In the genomic region with DNA sequence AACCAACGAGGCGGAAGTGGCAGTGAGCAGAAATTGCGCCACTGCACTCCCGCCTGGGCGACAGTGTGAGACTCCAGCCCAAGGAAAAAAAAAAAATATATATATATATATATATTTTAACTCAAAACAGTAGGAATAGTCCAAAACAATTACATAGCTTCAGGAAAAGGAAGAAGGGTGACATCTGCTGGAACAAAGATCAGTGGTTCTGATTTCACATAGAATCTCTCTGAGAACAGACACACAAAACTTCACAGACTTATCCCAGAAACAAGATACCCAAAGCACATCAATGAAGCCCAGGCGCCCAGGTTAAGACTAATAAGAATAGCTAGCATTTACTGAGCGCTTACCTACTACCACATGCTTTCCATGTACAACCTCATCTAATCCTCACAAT, we compare ENCODE assay signal across 13 cellular contexts. TPM values are rescaled to one million over a fixed set of nuclear protein-coding genes. Genes with fewer than 3 reads are reported as not detected.
DNase-seq lines count a peak whose midpoint lies in the region; ATAC-seq, FAIRE-seq and TF ChIP-seq lines count a peak whose summit lies in the region.
"Had no signal": no experiment of that assay in that cellular context is flagged by ENCODE, and none has a peak within 500 bp of the region (broad histone marks: within the 10 kb centered on the region; RNA-seq: fewer than 3 reads in every experiment).

No MANE protein-coding gene starts in this region.

- 96 to 99% methylated on average over 7 of the region's 7 CpGs for WGBS in GM23248 (ENCODE audit: low coverage in 1 of 2, low lambda C conversion rate in 2 of 2, missing lambda C conversion rate in 2 of 2), 2 experiments

- H3K9me3 ChIP-seq in GM23248 (ENCODE audit: low read depth) = no peaks in the 10 kb centered on the region
- no peaks in the 10 kb centered on the region for H3K9me3 ChIP-seq in RWPE2 (ENCODE audit: severe bottlenecking)
- no peaks in the 10 kb centered on the region for H3K9me3 ChIP-seq in fibroblast of lung (ENCODE audit: control insufficient read depth, insufficient read depth, low read depth, low read length)
- no peaks in the 10 kb centered on the region for H3K9me3 ChIP-seq in skeletal muscle satellite cell (replicated peaks; ENCODE audit: low read length)

- no peak overlapping the region for H3K9ac ChIP-seq in GM23248
- no peak overlapping the region for H3K9ac ChIP-seq in fibroblast of lung (ENCODE audit: insufficient read depth, low read length)
- peak overlapping the region; percentile 39 for H3K9ac ChIP-seq in skeletal muscle satellite cell (ENCODE audit: low read depth, low read length)

- H3K79me2 ChIP-seq in GM23248 (ENCODE audit: insufficient read depth) (peaks cover 71% of the 10 kb centered on the region), fibroblast of lung (ENCODE audit: control insufficient read depth, insufficient read depth, low read length) (peaks cover 11% of the 10 kb centered on the region)

- intact Hi-C loops in posterior vena cava (cut with DNase I) = no loop called here

- peak; percentile 28 for TF ChIP-seq CTCF in RWPE2 (IDR thresholded peaks at IDR 0.05; ENCODE audit: poor library complexity, severe bottlenecking)
- TF ChIP-seq CTCF in fibroblast of lung (conservative IDR thresholded peaks at IDR 0.05 in 1 of 2, IDR thresholded peaks at IDR 0.05 in 1 of 2; ENCODE audit: low read depth in 1 of 2, low read length in 2 of 2) = peak; percentile 12 to 34

- no peak for FAIRE-seq in GM12892 (lab: Jason Lieb, UNC)

- no peak overlapping the region for H2AFZ ChIP-seq in GM23248
- no peak overlapping the region for H2AFZ ChIP-seq in fibroblast of lung (ENCODE audit: low read length)

- peaks cover 26% of the 10 kb centered on the region for H3K36me3 ChIP-seq in GM23248 (ENCODE audit: low read depth)
- peaks cover 43% of the 10 kb centered on the region for H3K36me3 ChIP-seq in RWPE2 (ENCODE audit: low read depth)
- H3K36me3 ChIP-seq in fibroblast of lung (ENCODE audit: control insufficient read depth, insufficient read depth, low read length) = peaks cover 2% of the 10 kb centered on the region
- peaks cover 31% of the 10 kb centered on the region for H3K36me3 ChIP-seq in skeletal muscle satellite cell (ENCODE audit: insufficient read depth, low read length)

- no peak for ATAC-seq in RWPE2 (ENCODE audit: low read depth)

- H3K27ac ChIP-seq in GM23248 (peak overlapping the region; percentile 66), RWPE2 (ENCODE audit: poor library complexity, severe bottlenecking) (peak overlapping the region; percentile 97), fibroblast of lung (ENCODE audit: insufficient read depth, low read length) (no peak overlapping the region)

- H3F3A ChIP-seq in GM23248 (ENCODE audit: insufficient read depth) = peaks cover 49% of the 10 kb centered on the region

- H3K4me3 ChIP-seq in GM23248 (no peak overlapping the region), RWPE2 (ENCODE audit: severe bottlenecking) (no peak overlapping the region), fibroblast of lung (replicated peaks in 1 of 4; ENCODE audit: control extremely low read depth in 1 of 4, insufficient read depth in 1 of 4, low read depth in 3 of 4, low read length in 4 of 4) (no peak overlapping the region), skeletal muscle satellite cell (ENCODE audit: low read length) (no peak overlapping the region)

- H3K4me1 ChIP-seq in GM23248 (ENCODE audit: insufficient read depth) (peaks cover 29% of the 10 kb centered on the region), RWPE2 (ENCODE audit: insufficient read depth, poor library complexity, severe bottlenecking) (peaks cover 45% of the 10 kb centered on the region), fibroblast of lung (ENCODE audit: control insufficient read depth, extremely low read depth, insufficient read depth, low read length) (peaks cover 14% of the 10 kb centered on the region), skeletal muscle satellite cell (ENCODE audit: control insufficient read depth, insufficient read depth, low read length) (peaks cover 39% of the 10 kb centered on the region)

- H3K27me3 ChIP-seq in GM23248 (replicated peaks; ENCODE audit: insufficient read depth) = no peaks in the 10 kb centered on the region
- H3K27me3 ChIP-seq in RWPE2 (ENCODE audit: insufficient read depth, poor library complexity, severe bottlenecking) = no peaks in the 10 kb centered on the region
- H3K27me3 ChIP-seq in fibroblast of lung (ENCODE audit: control insufficient read depth, insufficient read depth, low read length) = no peaks in the 10 kb centered on the region
- H3K27me3 ChIP-seq in skeletal muscle satellite cell (ENCODE audit: control insufficient read depth, insufficient read depth, low read length) = no peaks in the 10 kb centered on the region

- H3K4me2 ChIP-seq in GM23248 (ENCODE audit: unreplicated experiment) (no peak overlapping the region), fibroblast of lung (ENCODE audit: extremely low read depth, insufficient read depth, low read length) (no peak overlapping the region), skeletal muscle satellite cell (ENCODE audit: low read length) (no peak overlapping the region)

- no peaks in the 10 kb centered on the region for H3K9me2 ChIP-seq in GM23248 (ENCODE audit: insufficient read depth)

- DNase-seq in GM23248 (peak; percentile 32), RWPE2 (ENCODE audit: low spot score) (no peak), fibroblast of lung (ENCODE audit: low read depth in 2 of 2) (peak; percentile 33 to 64), GM12892 (ENCODE audit: insufficient read length) (no peak), posterior vena cava (ENCODE audit: low spot score) (no peak)
- no peak for DNase-seq in activated effector memory CD4-positive, alpha-beta T cell treated with anti-CD3 and anti-CD28 coated beads, Interleukin-2, amount 50 U/mL, for 16 hours
- no peak for DNase-seq in activated CD4-positive, CD25-positive, alpha-beta regulatory T cell treated with anti-CD3 and anti-CD28 coated beads, Interleukin-2, amount 50 U/mL, for 72 hours
- DNase-seq: kidney glomerular epithelial cell, naive B cell, NCI-H1436, NCI-H524 treated with DMSO at 0.1 percent for 48 hours, Right ventricle myocardium superior had no signal

- H4K20me1 ChIP-seq in GM23248 (ENCODE audit: insufficient read depth) (no peaks in the 10 kb centered on the region), fibroblast of lung (ENCODE audit: control insufficient read depth, extremely low read depth, insufficient read depth, low read length) (no peaks in the 10 kb centered on the region)

- in situ Hi-C loops in GM23248 (cut with MboI) = no loop called here

- no peak for TF ChIP-seq POLR2A in GM12892 (IDR thresholded peaks at IDR 0.05; ENCODE audit: low read depth, low read length)

RNA-seq across cellular contexts. Expression of a gene that starts 45.0 kb away (rescaled TPM):
- total RNA-seq in GM23248 (2014; rRNA removed; shearing (Covaris generic)) = 18.5 and 22.4 TPM in 2 replicates
- 12.4 and 12.6 TPM in 2 replicates for polyA plus RNA-seq in GM23248 (2016; fragmentation: Nextera tagmentation; extraction: Ambion mirVana)
- 5.9 and 12.9 TPM in 2 replicates for total RNA-seq in fibroblast of lung
- 17.6 and 21.2 TPM in 2 replicates for polyA plus RNA-seq in fibroblast of lung
- polyA plus RNA-seq in fibroblast of lung (2012) = 11.3 and 15.0 TPM in 2 replicates
- 13.8 and 16.1 TPM in 2 replicates for polyA minus RNA-seq in fibroblast of lung (ENCODE audit: low replicate concordance)
- 19.0 and 21.5 TPM in 2 replicates for total RNA-seq in skeletal muscle satellite cell (2012; rRNA removed)
- 12.1 TPM for polyA plus RNA-seq in GM12892 (2012; ENCODE audit: missing spikeins)
- total RNA-seq in posterior vena cava = 10 to 100 TPM; 13.1 to 15.5 TPM

Comparison
In these comparisons a context has a peak if more than half of its experiments do, and no peak if none do; other contexts are left out.
1. DNase-seq: peak in GM23248 (single experiment) and fibroblast of lung (2 of 2); none in RWPE2 (single experiment), activated effector memory CD4-positive, alpha-beta T cell treated with anti-CD3 and anti-CD28 coated beads, Interleukin-2, amount 50 U/mL, for 16 hours (single experiment), activated CD4-positive, CD25-positive, alpha-beta regulatory T cell treated with anti-CD3 and anti-CD28 coated beads, Interleukin-2, amount 50 U/mL, for 72 hours (single experiment), GM12892 (single experiment) and posterior vena cava (single experiment).